15 cellular contexts compared by ENCODE assay signal in the genomic region with DNA sequence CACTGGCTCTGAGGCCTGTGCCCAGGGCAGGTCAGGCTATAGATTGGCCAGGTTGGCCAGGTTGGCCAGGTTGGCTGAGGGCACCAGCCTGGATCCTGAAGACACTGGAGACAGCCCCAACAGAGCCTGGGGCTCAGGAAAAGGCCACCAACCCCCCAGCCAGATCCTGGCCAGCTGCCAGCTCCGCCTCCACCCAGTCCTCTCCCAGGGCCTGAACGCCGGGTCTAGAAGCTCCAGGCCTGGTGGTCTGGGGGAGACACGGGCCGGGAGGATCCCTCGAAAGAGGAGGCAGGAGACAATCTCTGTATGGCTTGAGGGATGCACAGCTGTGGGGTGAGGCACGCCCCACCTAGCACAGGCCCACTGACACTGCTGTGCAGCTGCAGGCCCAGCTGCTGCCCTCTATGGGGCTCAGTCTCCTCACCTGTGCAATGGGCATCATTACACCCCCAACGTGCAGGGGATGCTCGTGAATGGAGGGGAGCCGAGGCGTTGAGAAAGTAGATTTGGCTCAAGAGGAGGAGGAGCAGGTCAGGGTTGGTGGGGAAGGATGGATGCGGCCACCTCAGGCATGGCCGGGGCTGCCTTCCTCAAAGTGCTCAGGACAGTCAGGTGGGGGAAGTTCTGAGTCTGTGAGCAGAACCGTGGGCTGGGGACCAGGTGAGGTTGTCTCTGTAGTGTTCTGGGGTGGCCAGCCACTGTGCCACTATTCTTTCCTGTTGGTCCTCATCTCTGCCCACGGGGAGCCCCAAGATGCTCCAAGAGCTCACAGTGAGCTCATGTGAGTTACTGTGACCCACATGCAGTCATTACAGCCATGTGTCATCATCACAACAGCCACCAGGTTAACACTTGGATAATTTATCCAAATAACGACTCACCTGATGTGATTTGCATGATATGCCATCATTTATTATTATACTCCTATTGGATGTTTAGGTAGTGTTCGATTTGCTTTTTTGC. TPM values are rescaled to one million over a fixed set of nuclear protein-coding genes. Genes with fewer than 3 reads are reported as not detected.
DNase-seq lines count a peak whose midpoint lies in the region; ATAC-seq and TF ChIP-seq lines count a peak whose summit lies in the region.
"Had no signal": no experiment of that assay in that cellular context is flagged by ENCODE, and none has a peak within 500 bp of the region (broad histone marks: within the 10 kb centered on the region; RNA-seq: fewer than 3 reads in every experiment).

No MANE protein-coding gene starts in this region.

- DNase-seq in activated CD4-positive, alpha-beta T cell treated with anti-CD3 and anti-CD28 coated beads for 36 hours = no peak
- no peak for DNase-seq in activated CD4-positive, alpha-beta T cell treated with anti-CD3 and anti-CD28 coated beads, Interleukin-2, amount 50 U/mL, for 4 hours
- DNase-seq in activated CD8-positive, alpha-beta T cell treated with anti-CD3 and anti-CD28 coated beads for 36 hours = no peak
- peak; percentile 68 for DNase-seq in mesenteric fat pad (ENCODE audit: low spot score)
- DNase-seq in cerebellar nuclear complex (lab: John Stamatoyannopoulos, UW) = no peak
- DNase-seq in NCI-H82 (lab: John Stamatoyannopoulos, UW) = no peak
- DNase-seq: NCI-H187 treated with DMSO at 0.1 percent for 48 hours, NCI-H2171 had no signal

- no peaks in the 10 kb centered on the region for H3K36me3 Mint-ChIP-seq in activated CD4-positive, alpha-beta T cell treated with anti-CD3 and anti-CD28 coated beads for 36 hours (ENCODE audit: low read depth)
- no peaks in the 10 kb centered on the region for H3K36me3 Mint-ChIP-seq in activated CD8-positive, alpha-beta T cell treated with anti-CD3 and anti-CD28 coated beads for 36 hours (ENCODE audit: low read depth)

- H3K27me3 Mint-ChIP-seq in activated CD4-positive, alpha-beta T cell treated with anti-CD3 and anti-CD28 coated beads for 36 hours = no peaks in the 10 kb centered on the region
- H3K27me3 Mint-ChIP-seq in activated CD8-positive, alpha-beta T cell treated with anti-CD3 and anti-CD28 coated beads for 36 hours = no peaks in the 10 kb centered on the region

- POLR2A ChIA-PET in activated CD4-positive, alpha-beta T cell treated with anti-CD3 and anti-CD28 coated beads for 36 hours (lab: Charles Lee) = no interaction called here
- POLR2A ChIA-PET in activated CD8-positive, alpha-beta T cell treated with anti-CD3 and anti-CD28 coated beads for 36 hours (lab: Charles Lee) = interaction anchor here (0.9 kb wide), 1 partner anchor 16 kb away, joined by 3 read pairs; no protein-coding TSS in a partner anchor

- TF ChIP-seq CTCF in activated CD8-positive, alpha-beta T cell treated with anti-CD3 and anti-CD28 coated beads for 36 hours (IDR thresholded peaks at IDR 0.05) = no peak

- H3K9me3 Mint-ChIP-seq in activated CD4-positive, alpha-beta T cell treated with anti-CD3 and anti-CD28 coated beads for 36 hours (ENCODE audit: low read depth) = no peaks in the 10 kb centered on the region
- no peaks in the 10 kb centered on the region for H3K9me3 Mint-ChIP-seq in activated CD8-positive, alpha-beta T cell treated with anti-CD3 and anti-CD28 coated beads for 36 hours

- CTCF ChIA-PET in activated CD4-positive, alpha-beta T cell treated with anti-CD3 and anti-CD28 coated beads for 36 hours (lab: Charles Lee) = interaction anchor here (0.6 to 2.1 kb wide), 4 partner anchors 8 to 23 kb away, joined by 3 to 7 read pairs (median 4); a partner anchor contains a TSS
- CTCF ChIA-PET in activated CD8-positive, alpha-beta T cell treated with anti-CD3 and anti-CD28 coated beads for 36 hours (lab: Charles Lee) = interaction anchor here (1.2 to 2.8 kb wide), 8 partner anchors 11 to 438 kb away, joined by 3 to 21 read pairs (median 6); a partner anchor contains a TSS

- no peak overlapping the region for H3K4me3 Mint-ChIP-seq in activated CD4-positive, alpha-beta T cell treated with anti-CD3 and anti-CD28 coated beads for 36 hours
- H3K4me3 Mint-ChIP-seq in activated CD8-positive, alpha-beta T cell treated with anti-CD3 and anti-CD28 coated beads for 36 hours = no peak overlapping the region

- H3K4me1 Mint-ChIP-seq in activated CD4-positive, alpha-beta T cell treated with anti-CD3 and anti-CD28 coated beads for 36 hours = peaks cover 24% of the 10 kb centered on the region
- H3K4me1 Mint-ChIP-seq in activated CD8-positive, alpha-beta T cell treated with anti-CD3 and anti-CD28 coated beads for 36 hours (ENCODE audit: low read depth) = peaks cover 19% of the 10 kb centered on the region

- peak; percentile 38 for ATAC-seq in activated CD4-positive, alpha-beta T cell treated with anti-CD3 and anti-CD28 coated beads for 36 hours
- ATAC-seq in GM19463 (IDR thresholded peaks at IDR 0.05; ENCODE audit: unreplicated experiment) = peak; percentile 9
- peak; percentile 31 for ATAC-seq in activated CD8-positive, alpha-beta T cell treated with anti-CD3 and anti-CD28 coated beads for 36 hours

- intact Hi-C loops in activated CD4-positive, alpha-beta T cell treated with anti-CD3 and anti-CD28 coated beads for 36 hours (cut with DNase I, micrococcal nuclease) = loop anchor here (1.0 to 5.0 kb wide), 2 partner anchors 460 to 462 kb away; no protein-coding TSS in a partner anchor
- intact Hi-C loops in activated CD8-positive, alpha-beta T cell treated with anti-CD3 and anti-CD28 coated beads for 36 hours (cut with micrococcal nuclease) = no loop called here

- H3K27ac Mint-ChIP-seq in activated CD4-positive, alpha-beta T cell treated with anti-CD3 and anti-CD28 coated beads for 36 hours = no peak overlapping the region
- no peak overlapping the region for H3K27ac Mint-ChIP-seq in activated CD8-positive, alpha-beta T cell treated with anti-CD3 and anti-CD28 coated beads for 36 hours

RNA-seq across cellular contexts. Expression of a gene that starts 10.8 kb away (rescaled TPM):
- not detected for total RNA-seq in activated CD4-positive, alpha-beta T cell treated with anti-CD3 and anti-CD28 coated beads for 36 hours
- total RNA-seq in activated CD8-positive, alpha-beta T cell treated with anti-CD3 and anti-CD28 coated beads for 36 hours = not detected
- not detected for total RNA-seq in mesenteric fat pad
- total RNA-seq: A673, Calu3, Daoy, H4, IMR-90, LHCN-M2 had no signal

RNA-seq across cellular contexts. Expression of a gene that starts 23.1 kb away (rescaled TPM):
- 1 to 10 TPM; 4.4 to 4.7 TPM for total RNA-seq in activated CD4-positive, alpha-beta T cell treated with anti-CD3 and anti-CD28 coated beads for 36 hours
- total RNA-seq in activated CD8-positive, alpha-beta T cell treated with anti-CD3 and anti-CD28 coated beads for 36 hours = 1 to 10 TPM; 4.8 to 5.4 TPM
- 2.2 TPM for total RNA-seq in mesenteric fat pad

RNA-seq across cellular contexts. Expression of a gene that starts 28.2 kb away (rescaled TPM):
- 10 to 100 TPM; 17.9 to 20.0 TPM for total RNA-seq in activated CD4-positive, alpha-beta T cell treated with anti-CD3 and anti-CD28 coated beads for 36 hours
- total RNA-seq in activated CD8-positive, alpha-beta T cell treated with anti-CD3 and anti-CD28 coated beads for 36 hours = 10 to 100 TPM; 22.3 to 23.5 TPM
- not detected for total RNA-seq in mesenteric fat pad
- total RNA-seq: A673, Daoy, H4, IMR-90, LHCN-M2 had no signal

RNA-seq across cellular contexts. Expression of a gene that starts 29.2 kb away (rescaled TPM):
- total RNA-seq in activated CD4-positive, alpha-beta T cell treated with anti-CD3 and anti-CD28 coated beads for 36 hours = not detected
- total RNA-seq in activated CD8-positive, alpha-beta T cell treated with anti-CD3 and anti-CD28 coated beads for 36 hours = not detected
- total RNA-seq in mesenteric fat pad = not detected
- total RNA-seq: A673, Calu3, Daoy, H4, IMR-90, LHCN-M2 had no signal

RNA-seq across cellular contexts. Expression of a gene that starts 38.7 kb away (rescaled TPM):
- total RNA-seq in activated CD4-positive, alpha-beta T cell treated with anti-CD3 and anti-CD28 coated beads for 36 hours = not detected
- total RNA-seq in activated CD8-positive, alpha-beta T cell treated with anti-CD3 and anti-CD28 coated beads for 36 hours = not detected
- total RNA-seq in mesenteric fat pad = not detected
- total RNA-seq: A673, Calu3, H4, IMR-90, LHCN-M2 had no signal

Comparison
In these comparisons a context has a peak if more than half of its experiments do, and no peak if none do; other contexts are left out.
1. RNA of a gene that starts 28.2 kb away (total RNA-seq): 22.3 to 23.5 TPM in activated CD8-positive, alpha-beta T cell treated with anti-CD3 and anti-CD28 coated beads for 36 hours and 17.9 to 20.0 TPM in activated CD4-positive, alpha-beta T cell treated with anti-CD3 and anti-CD28 coated beads for 36 hours; not detected in mesenteric fat pad (single experiment); every median in the first group is over 10 times any median in the second.
2. Peak in every context shown above with its lines, with median percentiles within 50 percentile points of each other: ATAC-seq.